Comparison of ENCODE assay signal across 8 cellular contexts in genomic region chr7:29177963-29178612, GRCh38. TPM values are rescaled to one million over a fixed set of nuclear protein-coding genes. Genes with fewer than 3 reads are reported as not detected.
DNase-seq lines count a peak whose midpoint lies in the region; ATAC-seq and TF ChIP-seq lines count a peak whose summit lies in the region.

No MANE protein-coding gene starts in this region.

- no peaks in the 10 kb centered on the region for H3K9me3 ChIP-seq in CD8-positive, alpha-beta T cell (ENCODE audit: low read length)
- no peaks in the 10 kb centered on the region for H3K9me3 ChIP-seq in esophagus squamous epithelium
- H3K9me3 ChIP-seq in SK-N-SH, result no peaks in the 10 kb centered on the region

- TF ChIP-seq EP300 in SK-N-SH (IDR thresholded peaks at IDR 0.05; ENCODE audit: borderline replicate concordance in 1 of 2, low read depth in 1 of 2, low read length in 1 of 2), result no peak

- TF ChIP-seq POLR2A in esophagus squamous epithelium (IDR thresholded peaks at IDR 0.05), result no peak

- H3K36me3 ChIP-seq in CD8-positive, alpha-beta T cell (ENCODE audit: insufficient read depth, low read length), result no peaks in the 10 kb centered on the region
- H3K36me3 ChIP-seq in esophagus squamous epithelium, result no peaks in the 10 kb centered on the region
- H3K36me3 ChIP-seq in SK-N-SH (replicated peaks in 1 of 2; ENCODE audit: control insufficient read depth in 1 of 2, insufficient read depth in 2 of 2, low read length in 1 of 2), result no peaks in the 10 kb centered on the region

- H3K4me2 ChIP-seq in SK-N-SH, result no peak overlapping the region

- H3K79me2 ChIP-seq in SK-N-SH (ENCODE audit: insufficient read depth), result no peaks in the 10 kb centered on the region

- CTCF ChIA-PET in CD8-positive, alpha-beta T cell (lab: Charles Lee), result interaction anchor here (1.0 to 2.9 kb wide), 2 partner anchors 12 to 14 kb away, joined by 3 to 14 read pairs; no protein-coding TSS in a partner anchor
- CTCF ChIA-PET in SK-N-SH (lab: Yijun Ruan, JAX), result interaction anchor here (1.0 to 19.3 kb wide), 5 partner anchors 8 to 256 kb away, joined by 3 to 189 read pairs (median 6); no protein-coding TSS in a partner anchor

- H3K4me1 Mint-ChIP-seq in CD8-positive, alpha-beta T cell (ENCODE audit: low read depth), result peaks cover 6% of the 10 kb centered on the region

- in situ Hi-C loops in SK-MEL-5 (cut with HindIII; ENCODE audit: low pct_unique_long_range_greater_than_20kb, low sequenced_read_pairs), result no loop called here

- TF ChIP-seq RAD21 in SK-N-SH (IDR thresholded peaks at IDR 0.05; ENCODE audit: low read length), result no peak

- TF ChIP-seq CTCF in CD8-positive, alpha-beta T cell (IDR thresholded peaks at IDR 0.05), result no peak
- no peak for TF ChIP-seq CTCF in esophagus squamous epithelium (IDR thresholded peaks at IDR 0.05)
- TF ChIP-seq CTCF in SK-N-SH (IDR thresholded peaks at IDR 0.05), result no peak

- no peaks in the 10 kb centered on the region for H3K9me2 ChIP-seq in SK-N-SH

- no peak for DNase-seq in CD8-positive, alpha-beta T cell
- DNase-seq in SK-MEL-5 (ENCODE audit: low read depth, low spot score) (peak; percentile 78), esophagus squamous epithelium (lab: John Stamatoyannopoulos, UW) (peak; percentile 17), pons (ENCODE audit: low spot score) (peak; percentile 85), cerebellar nuclear complex (lab: John Stamatoyannopoulos, UW) (no peak), SK-N-SH (no peak), iPS-NIHi7 (ENCODE audit: extremely low spot score) (no peak)

- intact Hi-C loops in CD8-positive, alpha-beta T cell (cut with DNase I, micrococcal nuclease), result no loop called here
- intact Hi-C loops in esophagus squamous epithelium (cut with DNase I), result no loop called here

- no peaks in the 10 kb centered on the region for H3K27me3 ChIP-seq in CD8-positive, alpha-beta T cell (ENCODE audit: insufficient read depth, low read length)
- H3K27me3 ChIP-seq in esophagus squamous epithelium (no peaks in the 10 kb centered on the region), SK-N-SH (ENCODE audit: insufficient read depth) (no peaks in the 10 kb centered on the region)

- H2AFZ ChIP-seq in SK-N-SH (ENCODE audit: low read depth), result no peak overlapping the region

- H3K9ac ChIP-seq in SK-N-SH, result no peak overlapping the region

- no peak overlapping the region for H3K27ac Mint-ChIP-seq in CD8-positive, alpha-beta T cell

- no peaks in the 10 kb centered on the region for H3K9me3 Mint-ChIP-seq in CD8-positive, alpha-beta T cell

- no peaks in the 10 kb centered on the region for H4K20me1 ChIP-seq in SK-N-SH (ENCODE audit: insufficient read depth)

- no peak overlapping the region for H3K4me3 ChIP-seq in CD8-positive, alpha-beta T cell (ENCODE audit: low read depth, low read length)
- H3K4me3 ChIP-seq in esophagus squamous epithelium, result no peak overlapping the region
- no peak overlapping the region for H3K4me3 ChIP-seq in SK-N-SH (ENCODE audit: low read depth in 2 of 2, low read length in 1 of 2)

- H3F3A ChIP-seq in SK-N-SH (replicated peaks; ENCODE audit: insufficient read depth), result no peaks in the 10 kb centered on the region

- H3K27ac ChIP-seq in CD8-positive, alpha-beta T cell (ENCODE audit: low read depth, low read length), result no peak overlapping the region
- H3K27ac ChIP-seq in esophagus squamous epithelium (peak overlapping the region in 3 of 4 donors; percentile 42 to 53 (median 44)), SK-N-SH (ENCODE audit: low read depth in 2 of 2, low read length in 1 of 2) (no peak overlapping the region)

- H3K4me3 Mint-ChIP-seq in CD8-positive, alpha-beta T cell, result no peak overlapping the region

- peak; percentile 44 for ATAC-seq in CD8-positive, alpha-beta T cell
- ATAC-seq in GM19351 (IDR thresholded peaks at IDR 0.05; ENCODE audit: unreplicated experiment), result no peak

- POLR2A ChIA-PET in CD8-positive, alpha-beta T cell (lab: Charles Lee), result no interaction called here
- POLR2A ChIA-PET in SK-N-SH (lab: Yijun Ruan, JAX), result no interaction called here

- H3K27me3 Mint-ChIP-seq in CD8-positive, alpha-beta T cell (ENCODE audit: low read depth), result no peaks in the 10 kb centered on the region

- H3K36me3 Mint-ChIP-seq in CD8-positive, alpha-beta T cell, result no peaks in the 10 kb centered on the region

- 18 to 21% methylated on average over 9 of the region's 9 CpGs for WGBS in esophagus squamous epithelium, 2 donors
- 57% methylated on average over 9 of the region's 9 CpGs for WGBS in SK-N-SH (ENCODE audit: low lambda C conversion rate)

- no peaks in the 10 kb centered on the region for H3K4me1 ChIP-seq in CD8-positive, alpha-beta T cell (ENCODE audit: insufficient read depth, low read length)
- H3K4me1 ChIP-seq in esophagus squamous epithelium, result peaks cover 0 to 10% (median 0%) of the 10 kb centered on the region in 3 donors
- H3K4me1 ChIP-seq in SK-N-SH (ENCODE audit: control insufficient read depth in 1 of 2, insufficient read depth in 2 of 2, low read depth in 1 of 2, low read length in 1 of 2), result no peaks in the 10 kb centered on the region

TF ChIP-seq in SK-N-SH, 30 proteins besides CTCF, POLR2A, EP300 and RAD21:
- TF ChIP-seq RXRA (IDR thresholded peaks at IDR 0.05; ENCODE audit: borderline replicate concordance, low read depth) (no peak), GATA2 (CRISPR knock-in tag; IDR thresholded peaks at IDR 0.05) (no peak), SMC3 (IDR thresholded peaks at IDR 0.05; ENCODE audit: low read depth, low read length) (no peak), FOXM1 (IDR thresholded peaks at IDR 0.05; ENCODE audit: low read depth) (no peak), POLR2AphosphoS5 (IDR thresholded peaks at IDR 0.05; ENCODE audit: low read depth, low read length) (no peak), RCOR1 (IDR thresholded peaks at IDR 0.05; ENCODE audit: low read length) (no peak), MXI1 (IDR thresholded peaks at IDR 0.05; ENCODE audit: low read depth, low read length) (no peak), TCF12 (IDR thresholded peaks at IDR 0.05) (no peak), ZBTB33 (IDR thresholded peaks at IDR 0.05; ENCODE audit: borderline replicate concordance, low read depth) (no peak)
- TF ChIP-seq, protein P1, sequence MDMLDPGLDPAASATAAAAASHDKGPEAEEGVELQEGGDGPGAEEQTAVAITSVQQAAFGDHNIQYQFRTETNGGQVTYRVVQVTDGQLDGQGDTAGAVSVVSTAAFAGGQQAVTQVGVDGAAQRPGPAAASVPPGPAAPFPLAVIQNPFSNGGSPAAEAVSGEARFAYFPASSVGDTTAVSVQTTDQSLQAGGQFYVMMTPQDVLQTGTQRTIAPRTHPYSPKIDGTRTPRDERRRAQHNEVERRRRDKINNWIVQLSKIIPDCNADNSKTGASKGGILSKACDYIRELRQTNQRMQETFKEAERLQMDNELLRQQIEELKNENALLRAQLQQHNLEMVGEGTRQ (IDR thresholded peaks at IDR 0.05; ENCODE audit: borderline replicate concordance, low read depth, low read length), result no peak

RNA-seq across cellular contexts. Expression of gene CHN2, which starts 16.5 kb away (rescaled TPM):
- 10 to 100 TPM in 1 of 2 experiments, 1 to 10 TPM in 1; 9.9 to 10.3 TPM for total RNA-seq in CD8-positive, alpha-beta T cell
- total RNA-seq in SK-MEL-5 (2014; rRNA removed; shearing (Covaris generic)), result 39.5 and 40.5 TPM in 2 replicates
- polyA plus RNA-seq in SK-MEL-5 (2015; cell fraction: cytosol; rRNA removed), result 36.7 and 41.7 TPM in 2 replicates
- 41.4 and 48.4 TPM in 2 replicates for polyA plus RNA-seq in SK-MEL-5 (2015; cell fraction: nucleus; rRNA removed)
- 1 to 10 TPM in 2 of 4 donors, under 1 TPM in 2; 0.08 to 8.6 (median 1.7) TPM for total RNA-seq in esophagus squamous epithelium
- polyA plus RNA-seq in SK-N-SH (2012; rRNA removed), result 0.02 TPM in 1 of 2 replicates, not detected in the other
- 0.13 and 0.14 TPM in 2 replicates for polyA plus RNA-seq in SK-N-SH (2012; cell fraction: cytosol; rRNA removed)
- 0.13 TPM in 1 of 2 replicates, not detected in the other for polyA plus RNA-seq in SK-N-SH (2012; cell fraction: nucleus; rRNA removed)

RNA-seq across cellular contexts. Expression of gene CPVL, which starts 31.8 kb away (rescaled TPM):
- total RNA-seq in CD8-positive, alpha-beta T cell, result under 1 TPM in 1 of 2 experiments, not detected in 1; 0.50 TPM
- total RNA-seq in SK-MEL-5 (2014; rRNA removed; shearing (Covaris generic)), result 471 and 497 TPM in 2 replicates
- 314 and 321 TPM in 2 replicates for polyA plus RNA-seq in SK-MEL-5 (2015; cell fraction: cytosol; rRNA removed)
- 57.0 and 76.9 TPM in 2 replicates for polyA plus RNA-seq in SK-MEL-5 (2015; cell fraction: nucleus; rRNA removed)
- total RNA-seq in esophagus squamous epithelium, result 10 to 100 TPM in 2 of 4 donors, 1 to 10 TPM in 2; 3.9 to 34.1 (median 15.7) TPM
- 0.16 TPM in 1 of 2 replicates, not detected in the other for polyA plus RNA-seq in SK-N-SH (2012; rRNA removed)
- polyA plus RNA-seq in SK-N-SH (2012; cell fraction: cytosol; rRNA removed), result 0.21 and 0.26 TPM in 2 replicates
- 0.08 TPM in 1 of 2 replicates, not detected in the other for polyA plus RNA-seq in SK-N-SH (2012; cell fraction: nucleus; rRNA removed)

Comparison
In these comparisons a context has a peak if more than half of its experiments do, and no peak if none do; other contexts are left out.
1. DNase-seq: peak in SK-MEL-5 (single experiment), esophagus squamous epithelium (single experiment) and pons (single experiment); none in CD8-positive, alpha-beta T cell (0 of 7), cerebellar nuclear complex (0 of 2), SK-N-SH (single experiment) and iPS-NIHi7 (single experiment).
2. H3K27ac ChIP-seq: peak in esophagus squamous epithelium (3 of 4); none in CD8-positive, alpha-beta T cell (single experiment) and SK-N-SH (0 of 2).
3. RNA of gene CPVL, which starts 31.8 kb away (total RNA-seq): 471 to 497 TPM in SK-MEL-5; 3.9 to 34.1 TPM in esophagus squamous epithelium and 0.50 TPM in CD8-positive, alpha-beta T cell; every median in the first group is over 10 times any median in the second.